In genomic region chr3:13612829-13613228, GRCh38 we compare ENCODE assay signal across 20 cellular contexts.
DNase-seq lines count a peak whose midpoint lies in the region; ATAC-seq, FAIRE-seq and TF ChIP-seq lines count a peak whose summit lies in the region.
"Had no signal": no experiment of that assay in that cellular context is flagged by ENCODE, and none has a peak within 500 bp of the region (broad histone marks: within the 10 kb centered on the region; RNA-seq: fewer than 3 reads in every experiment).

No MANE protein-coding gene starts in this region.

- TF ChIP-seq POLR2A in HepG2 (IDR thresholded peaks at IDR 0.05; ENCODE audit: insufficient read depth in 1 of 2, low read depth in 2 of 2, low read length in 2 of 2) (no peak), thyroid gland (IDR thresholded peaks at IDR 0.05) (no peak)

- H2AFZ ChIP-seq in HepG2 (ENCODE audit: low read length): no peak overlapping the region
- H2AFZ ChIP-seq: hepatocyte had no signal

- no peak overlapping the region for H3K27ac Mint-ChIP-seq in activated naive CD8-positive, alpha-beta T cell treated with anti-CD3 and anti-CD28 coated beads, Interleukin-2, amount 50 U/mL, for 24 hours
- H3K27ac Mint-ChIP-seq: activated naive CD4-positive, alpha-beta T cell treated with anti-CD3 and anti-CD28 coated beads, Interleukin-2, amount 10 ng/mL, durations not matched to agents 7 days and 5 days; T-helper 1 cell treated with Interleukin-12 subunit alpha and Interleukin-12 subunit beta and Interleukin-4 antibody, amounts not matched to agents 30 μg/mL and 1 μg/mL, for 36 hours had no signal

- H3K4me1 ChIP-seq in HepG2 (ENCODE audit: insufficient read depth, low read length) (no peaks in the 10 kb centered on the region), thyroid gland (no peaks in the 10 kb centered on the region)
- H3K4me1 ChIP-seq: HAP-1, uterus had no signal

- BruUV-seq in HepG2 (replicated peaks; lab: Mats Ljungman, UMichigan): no TSS peak

- H3K36me3 Mint-ChIP-seq in activated naive CD8-positive, alpha-beta T cell treated with anti-CD3 and anti-CD28 coated beads, Interleukin-2, amount 50 U/mL, for 24 hours (ENCODE audit: low read depth): peaks cover 1% of the 10 kb centered on the region
- H3K36me3 Mint-ChIP-seq: activated naive CD4-positive, alpha-beta T cell treated with anti-CD3 and anti-CD28 coated beads, Interleukin-2, amount 10 ng/mL, durations not matched to agents 7 days and 5 days had no signal

- H3K27me3 ChIP-seq in HepG2 (ENCODE audit: control insufficient read depth in 1 of 2, insufficient read depth in 2 of 2, low read length in 2 of 2): peaks cover 8 to 30% of the 10 kb centered on the region in 2 experiments; a peak in 4 of 5 replicates
- no peaks in the 10 kb centered on the region for H3K27me3 ChIP-seq in thyroid gland
- H3K27me3 ChIP-seq: BLaER1 treated with 17β-estradiol and CSF1 and Interleukin-3, amounts not matched to agents 10 nM and 100 nM; hepatocyte; uterus had no signal

- in situ Hi-C loops in HepG2 (cut with HindIII; ENCODE audit: extremely low pct_ligation_motif_present, low pct_unique_long_range_greater_than_20kb): no loop called here

- no peaks in the 10 kb centered on the region for H3K27me3 Mint-ChIP-seq in activated naive CD8-positive, alpha-beta T cell treated with anti-CD3 and anti-CD28 coated beads, Interleukin-2, amount 50 U/mL, for 24 hours

- WGBS in HepG2 (ENCODE audit: low lambda C conversion rate): 17% methylated on average over 1 of the region's 3 CpGs
- WGBS in thyroid gland, 2 donors: 69 to 97% methylated on average over 3 of the region's 3 CpGs

- POLR2A ChIA-PET in HepG2 (lab: Yijun Ruan, JAX): no interaction called here

- no peak overlapping the region for H3K4me3 Mint-ChIP-seq in activated naive CD8-positive, alpha-beta T cell treated with anti-CD3 and anti-CD28 coated beads, Interleukin-2, amount 50 U/mL, for 24 hours
- H3K4me3 Mint-ChIP-seq: activated naive CD4-positive, alpha-beta T cell treated with anti-CD3 and anti-CD28 coated beads, Interleukin-2, amount 10 ng/mL, durations not matched to agents 7 days and 5 days; T-helper 1 cell treated with Interleukin-12 subunit alpha and Interleukin-12 subunit beta and Interleukin-4 antibody, amounts not matched to agents 30 μg/mL and 1 μg/mL, for 36 hours had no signal

- peaks cover 6% of the 10 kb centered on the region for H3K9me3 Mint-ChIP-seq in activated naive CD8-positive, alpha-beta T cell treated with anti-CD3 and anti-CD28 coated beads, Interleukin-2, amount 50 U/mL, for 24 hours
- H3K9me3 Mint-ChIP-seq: activated naive CD4-positive, alpha-beta T cell treated with anti-CD3 and anti-CD28 coated beads, Interleukin-2, amount 10 ng/mL, durations not matched to agents 7 days and 5 days; T-helper 1 cell treated with Interleukin-12 subunit alpha and Interleukin-12 subunit beta and Interleukin-4 antibody, amounts not matched to agents 30 μg/mL and 1 μg/mL, for 36 hours had no signal

- H3K79me2 ChIP-seq in HepG2 (ENCODE audit: insufficient read depth, low read length): no peaks in the 10 kb centered on the region
- H3K79me2 ChIP-seq: hepatocyte had no signal

- CTCF ChIA-PET in HepG2 (lab: Yijun Ruan, JAX; ENCODE audit: low intra/inter-chr PET ratio, low total read pairs): no interaction called here

- no peak overlapping the region for H3K9ac ChIP-seq in HepG2 (ENCODE audit: insufficient read depth, low read depth, low read length)
- H3K9ac ChIP-seq: BLaER1 treated with 17β-estradiol and CSF1 and Interleukin-3, amounts not matched to agents 10 nM and 100 nM had no signal

- H3K27ac ChIP-seq in HepG2 (ENCODE audit: extremely low read length, insufficient read depth, low read length) (no peak overlapping the region), thyroid gland (no peak overlapping the region)
- H3K27ac ChIP-seq: hepatocyte, uterus had no signal

- H3K4me2 ChIP-seq in HepG2 (ENCODE audit: low read depth, low read length): no peak overlapping the region
- H3K4me2 ChIP-seq: hepatocyte had no signal

- TF ChIP-seq CTCF in HepG2 (CRISPR knock-in tag; IDR thresholded peaks at IDR 0.05) (no peak), thyroid gland (IDR thresholded peaks at IDR 0.05) (no peak)

- DNase-seq in RPMI7951 (ENCODE audit: low read depth) (peak; percentile 12), fibroblast of gingiva (ENCODE audit: low read depth) (peak; percentile 89), HepG2 (ENCODE audit: low spot score) (peak; percentile 7), thyroid gland (peak; percentile 11 to 38), amniotic stem cell (lab: John Stamatoyannopoulos, UW) (no peak), UCSD-AML1 (lab: John Stamatoyannopoulos, UW; ENCODE audit: unreplicated experiment) (no peak)
- DNase-seq in activated naive CD8-positive, alpha-beta T cell treated with anti-CD3 and anti-CD28 coated beads, Interleukin-2, amount 50 U/mL, for 24 hours: no peak
- DNase-seq: activated naive CD4-positive, alpha-beta T cell treated with anti-CD3 and anti-CD28 coated beads, Interleukin-2, amount 10 ng/mL, durations not matched to agents 7 days and 5 days; central memory CD4-positive, alpha-beta T cell; DMS79 treated with DMSO at 0.1 percent for 48 hours; MV-4-11; stimulated activated CD8-positive, alpha-beta memory T cell treated with anti-CD3 and anti-CD28 coated beads, Interleukin-4, amount 100 ng/mL, for 48 hours; uterus had no signal

- H3K36me3 ChIP-seq in HepG2 (replicated peaks in 1 of 2; ENCODE audit: control insufficient read depth in 1 of 2, insufficient read depth in 2 of 2, low read length in 2 of 2): no peaks in the 10 kb centered on the region
- no peaks in the 10 kb centered on the region for H3K36me3 ChIP-seq in thyroid gland
- H3K36me3 ChIP-seq: BLaER1 treated with 17β-estradiol and CSF1 and Interleukin-3, amounts not matched to agents 10 nM and 100 nM; HAP-1; uterus had no signal

- H3K4me3 ChIP-seq in HepG2 (replicated peaks in 1 of 3; ENCODE audit: insufficient read depth in 1 of 3, low read depth in 2 of 3, low read length in 3 of 3) (no peak overlapping the region), thyroid gland (replicated peaks in 1 of 3) (no peak overlapping the region)
- H3K4me3 ChIP-seq: BLaER1 treated with 17β-estradiol and CSF1 and Interleukin-3, amounts not matched to agents 10 nM and 100 nM; HAP-1; hepatocyte; uterus had no signal

- no peak for TF ChIP-seq RAD21 in HepG2 (CRISPR knock-in tag; IDR thresholded peaks at IDR 0.05)

- no peak for ATAC-seq in HepG2
- ATAC-seq in activated naive CD8-positive, alpha-beta T cell treated with anti-CD3 and anti-CD28 coated beads, Interleukin-2, amount 50 U/mL, for 24 hours: no peak
- ATAC-seq: activated CD4-positive, CD25-positive, alpha-beta regulatory T cell treated with anti-CD3 and anti-CD28 coated beads, Interleukin-2, amount 50 U/mL, for 24 hours; Panc1 had no signal

- FAIRE-seq in HepG2 (lab: Jason Lieb, UNC): no peak
- FAIRE-seq: endometrium had no signal

- intact Hi-C loops in HepG2 (cut with micrococcal nuclease; ENCODE audit: unreplicated experiment) (no loop called here), thyroid gland (cut with DNase I) (no loop called here)

- no peaks in the 10 kb centered on the region for H3K9me3 ChIP-seq in HepG2 (ENCODE audit: low read length)
- H3K9me3 ChIP-seq in thyroid gland: no peaks in the 10 kb centered on the region
- H3K9me3 ChIP-seq: HAP-1, uterus had no signal

- no peaks in the 10 kb centered on the region for H4K20me1 ChIP-seq in HepG2 (ENCODE audit: insufficient read depth, low read length)
- H4K20me1 ChIP-seq: BLaER1 treated with 17β-estradiol and CSF1 and Interleukin-3, amounts not matched to agents 10 nM and 100 nM had no signal

- H3K4me1 Mint-ChIP-seq in activated naive CD8-positive, alpha-beta T cell treated with anti-CD3 and anti-CD28 coated beads, Interleukin-2, amount 50 U/mL, for 24 hours: no peaks in the 10 kb centered on the region
- H3K4me1 Mint-ChIP-seq: activated naive CD4-positive, alpha-beta T cell treated with anti-CD3 and anti-CD28 coated beads, Interleukin-2, amount 10 ng/mL, durations not matched to agents 7 days and 5 days had no signal

- no peak for TF ChIP-seq EP300 in HepG2 (IDR thresholded peaks at IDR 0.05; ENCODE audit: low read depth in 2 of 2, low read length in 2 of 2)
- no peak for TF ChIP-seq EP300 in HepG2 (CRISPR knock-in tag; IDR thresholded peaks at IDR 0.05; ENCODE audit: borderline replicate concordance)

TF ChIP-seq in HepG2, 621 proteins besides CTCF, POLR2A, EP300 and RAD21 (continues in another document):
- TF ChIP-seq AGO1 (IDR thresholded peaks at IDR 0.05; ENCODE audit: low read depth, low read length, poor library complexity, severe bottlenecking): no peak
- TF ChIP-seq ZNF737 (CRISPR knock-in tag; IDR thresholded peaks at IDR 0.05; ENCODE audit: borderline replicate concordance): no peak
- TF ChIP-seq ZNF12 (CRISPR knock-in tag; IDR thresholded peaks at IDR 0.05): peak; percentile 80
- no peak for TF ChIP-seq ZHX1 (CRISPR knock-in tag; IDR thresholded peaks at IDR 0.05; ENCODE audit: low read depth)
- peak; percentile 79; the same call in 1 of the 2 replicates for TF ChIP-seq TFAP4 (IDR thresholded peaks at IDR 0.05; ENCODE audit: borderline replicate concordance, low read depth)

Comparison
In these comparisons a context has a peak if more than half of its experiments do, and no peak if none do; other contexts are left out.
1. DNase-seq: peak in RPMI7951 (single experiment), fibroblast of gingiva (single experiment), HepG2 (single experiment) and thyroid gland (2 of 2); none in activated naive CD8-positive, alpha-beta T cell treated with anti-CD3 and anti-CD28 coated beads, Interleukin-2, amount 50 U/mL, for 24 hours (single experiment), amniotic stem cell (single experiment) and UCSD-AML1 (single experiment).